10 cellular contexts compared by ENCODE assay signal in the genomic region with DNA sequence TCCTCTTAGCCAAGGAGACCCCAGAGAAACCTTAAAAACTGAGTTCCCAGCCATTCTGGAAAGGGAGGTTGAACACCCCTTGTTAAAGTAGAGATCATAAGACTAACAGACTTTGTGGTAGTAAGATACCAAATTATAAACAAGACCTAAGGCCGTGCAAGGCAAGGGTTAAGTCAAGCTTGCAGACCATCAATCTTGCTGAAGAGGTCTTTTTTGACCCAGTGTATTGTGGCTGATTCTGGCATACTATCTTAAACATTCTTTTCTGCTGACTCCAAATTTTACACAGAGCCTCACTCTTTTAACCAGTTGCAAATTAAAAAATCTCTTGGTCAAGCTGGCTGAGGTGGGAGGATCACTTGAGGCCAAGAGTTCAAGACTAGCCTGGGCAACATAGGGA. TPM values are rescaled to one million over a fixed set of nuclear protein-coding genes. Genes with fewer than 3 reads are reported as not detected.
DNase-seq lines count a peak whose midpoint lies in the region; TF ChIP-seq lines count a peak whose summit lies in the region.
"Had no signal": no experiment of that assay in that cellular context is flagged by ENCODE, and none has a peak within 500 bp of the region (broad histone marks: within the 10 kb centered on the region; RNA-seq: fewer than 3 reads in every experiment).

No MANE protein-coding gene starts in this region.

- no peaks in the 10 kb centered on the region; the same call in 1 of the 2 replicates for H4K20me1 ChIP-seq in OCI-LY1 (ENCODE audit: insufficient read depth, low read length)

- peaks cover 17% of the 10 kb centered on the region for H3K36me3 ChIP-seq in ES-I3 (ENCODE audit: insufficient read depth, low read length)
- peaks cover 24% of the 10 kb centered on the region for H3K36me3 ChIP-seq in OCI-LY1 (ENCODE audit: insufficient read depth, low read length)
- H3K36me3 ChIP-seq in endodermal cell (ENCODE audit: control insufficient read depth, insufficient read depth, low read length) = peaks cover 18% of the 10 kb centered on the region
- H3K36me3 ChIP-seq in esophagus squamous epithelium = peaks cover 8 to 19% (median 12%) of the 10 kb centered on the region in 3 donors

- H3K9me3 Mint-ChIP-seq in endodermal cell (no peaks in the 10 kb centered on the region), osteocyte (ENCODE audit: unreplicated experiment) (no peaks in the 10 kb centered on the region)

- no peaks in the 10 kb centered on the region for H3K9me2 ChIP-seq in OCI-LY1 (ENCODE audit: low read depth, low read length)

- H3K27me3 ChIP-seq in OCI-LY1 (ENCODE audit: insufficient read depth, low read length) = peaks cover 15% of the 10 kb centered on the region; the same call in 1 of the 2 replicates
- H3K27me3 ChIP-seq in endodermal cell (ENCODE audit: control insufficient read depth, insufficient read depth, low read length, poor library complexity, severe bottlenecking) = peaks cover 32% of the 10 kb centered on the region
- no peaks in the 10 kb centered on the region for H3K27me3 ChIP-seq in esophagus squamous epithelium
- H3K27me3 ChIP-seq: testis had no signal

- DNase-seq in endodermal cell = no peak
- no peak for DNase-seq in osteocyte (ENCODE audit: extremely low spot score, unreplicated experiment)
- no peak for DNase-seq in NCI-H2107 treated with DMSO at 0.1 percent for 48 hours (lab: John Stamatoyannopoulos, UW; ENCODE audit: unreplicated experiment)
- DNase-seq in globus pallidus (ENCODE audit: low spot score) = no peak
- DNase-seq in esophagus squamous epithelium (lab: John Stamatoyannopoulos, UW) = no peak
- no peak for DNase-seq in 8988T
- DNase-seq: right cardiac atrium, testis had no signal

- peak overlapping the region; percentile 78 for H3K9ac ChIP-seq in ES-I3 (ENCODE audit: low read depth, low read length)
- H3K9ac ChIP-seq in OCI-LY1 (ENCODE audit: low read length) = no peak overlapping the region; the same call in 1 of the 2 replicates
- H3K9ac ChIP-seq in endodermal cell (ENCODE audit: extremely low read depth, low read length, poor library complexity, severe bottlenecking) = no peak overlapping the region

- TF ChIP-seq CTCF in OCI-LY1 (IDR thresholded peaks at IDR 0.05; ENCODE audit: low read length) (no peak), endodermal cell (conservative IDR thresholded peaks at IDR 0.05) (no peak), osteocyte (IDR thresholded peaks at IDR 0.05) (no peak), esophagus squamous epithelium (IDR thresholded peaks at IDR 0.05) (no peak)

- intact Hi-C loops in esophagus squamous epithelium (cut with DNase I) = no loop called here

- H3K4me3 ChIP-seq in OCI-LY1 (ENCODE audit: low read depth, low read length, poor library complexity, severe bottlenecking) = peak overlapping the region; percentile 81
- peak overlapping the region; percentile 90 for H3K4me3 ChIP-seq in endodermal cell (ENCODE audit: low read length)
- peak overlapping the region in 1 of 4 donors; percentile 98 for H3K4me3 ChIP-seq in esophagus squamous epithelium

- peaks cover 5% of the 10 kb centered on the region; the same call in 1 of the 2 replicates for H3F3A ChIP-seq in OCI-LY1 (ENCODE audit: insufficient read depth, low read length)

- peaks cover 6% of the 10 kb centered on the region for H3K4me1 Mint-ChIP-seq in endodermal cell
- H3K4me1 Mint-ChIP-seq in osteocyte (ENCODE audit: unreplicated experiment) = peaks cover 25% of the 10 kb centered on the region

- H3K27me3 Mint-ChIP-seq in endodermal cell (ENCODE audit: insufficient read depth) (peaks cover 37% of the 10 kb centered on the region), osteocyte (ENCODE audit: unreplicated experiment) (peaks cover 31% of the 10 kb centered on the region)

- H2AFZ ChIP-seq in OCI-LY1 (ENCODE audit: low read length) = no peak overlapping the region

- peaks cover 37% of the 10 kb centered on the region for H3K79me2 ChIP-seq in OCI-LY1 (ENCODE audit: insufficient read depth, low read length)

- no peak for TF ChIP-seq POLR2A in esophagus squamous epithelium (IDR thresholded peaks at IDR 0.05)

- no peak overlapping the region for H3K27ac ChIP-seq in OCI-LY1 (ENCODE audit: low read depth, low read length, poor library complexity, severe bottlenecking)
- H3K27ac ChIP-seq in endodermal cell (ENCODE audit: low read depth, low read length) = no peak overlapping the region
- peak overlapping the region in 2 of 4 donors; percentile 81 to 92 for H3K27ac ChIP-seq in esophagus squamous epithelium

- WGBS in endodermal cell (ENCODE audit: insufficient coverage in 1 of 2, insufficient read length in 1 of 2), 2 experiments = 95% methylated on average over 1 of the region's 1 CpG; no CpG with 5 or more reads in 1 of the 2 experiments
- 48 to 82% methylated on average over 1 of the region's 1 CpG for WGBS in esophagus squamous epithelium, 2 donors

- H3K9me3 ChIP-seq in ES-I3 (ENCODE audit: control insufficient read depth, insufficient read depth, low read length) = no peaks in the 10 kb centered on the region
- H3K9me3 ChIP-seq in OCI-LY1 (ENCODE audit: low read length) = no peaks in the 10 kb centered on the region
- no peaks in the 10 kb centered on the region for H3K9me3 ChIP-seq in endodermal cell (ENCODE audit: control insufficient read depth, low read length)
- H3K9me3 ChIP-seq in esophagus squamous epithelium = no peaks in the 10 kb centered on the region
- H3K9me3 ChIP-seq: testis had no signal

- H3K4me3 Mint-ChIP-seq in endodermal cell (peak overlapping the region; percentile 98), osteocyte (ENCODE audit: unreplicated experiment) (peak overlapping the region; percentile 99)

- peak overlapping the region; percentile 99 for H3K27ac Mint-ChIP-seq in endodermal cell
- peak overlapping the region; percentile 96 for H3K27ac Mint-ChIP-seq in osteocyte (ENCODE audit: unreplicated experiment)

- H3K36me3 Mint-ChIP-seq in endodermal cell (ENCODE audit: low read depth) = peaks cover 16% of the 10 kb centered on the region
- peaks cover 12% of the 10 kb centered on the region for H3K36me3 Mint-ChIP-seq in osteocyte (ENCODE audit: unreplicated experiment)

- peak overlapping the region; percentile 67 for H3K4me2 ChIP-seq in OCI-LY1 (ENCODE audit: low read length)

- H3K4me1 ChIP-seq in ES-I3 (ENCODE audit: insufficient read depth, low read length) (no peaks in the 10 kb centered on the region), OCI-LY1 (ENCODE audit: insufficient read depth, low read length, severe bottlenecking) (peaks cover 40% of the 10 kb centered on the region), endodermal cell (ENCODE audit: control insufficient read depth, insufficient read depth, low read length) (no peaks in the 10 kb centered on the region), esophagus squamous epithelium (peaks cover 17 to 42% (median 18%) of the 10 kb centered on the region in 3 donors)

RNA-seq across cellular contexts. Expression of gene TBRG4, which starts 1.2 kb away (rescaled TPM):
- total RNA-seq in endodermal cell (10 to 100 TPM; 66.7 to 95.9 TPM), osteocyte (54.9 and 60.0 TPM in 2 replicates), esophagus squamous epithelium (10 to 100 TPM; 52.9 to 79.5 (median 65.4) TPM)
- 52.1 TPM for polyA plus RNA-seq in endodermal cell (2013, experiment 1 of 2)
- 54.2 TPM for polyA plus RNA-seq in endodermal cell (2013, experiment 2 of 2)

RNA-seq across cellular contexts. Expression of gene NACAD, which starts 23.9 kb away (rescaled TPM):
- 1 to 10 TPM; 5.8 to 6.7 TPM for total RNA-seq in endodermal cell
- polyA plus RNA-seq in endodermal cell (2013, experiment 1 of 2) = 25.0 TPM
- 21.5 TPM for polyA plus RNA-seq in endodermal cell (2013, experiment 2 of 2)
- 9.6 and 10.5 TPM in 2 replicates for total RNA-seq in osteocyte
- total RNA-seq in esophagus squamous epithelium = 1 to 10 TPM in 1 of 4 donors, under 1 TPM in 2, not detected in 1; 0.04 to 1.9 (median 0.62) TPM

RNA-seq across cellular contexts. Expression of gene RAMP3, which starts 44.9 kb away (rescaled TPM):
- total RNA-seq in endodermal cell (not detected), osteocyte (not detected in 2 replicates), esophagus squamous epithelium (10 to 100 TPM in 2 of 4 donors, 1 to 10 TPM in 2; 7.1 to 35.9 (median 13.2) TPM)
- not detected for polyA plus RNA-seq in endodermal cell (2013, experiment 1 of 2)
- not detected for polyA plus RNA-seq in endodermal cell (2013, experiment 2 of 2)
